Comparison of ENCODE assay signal across 27 cellular contexts in the genomic region with DNA sequence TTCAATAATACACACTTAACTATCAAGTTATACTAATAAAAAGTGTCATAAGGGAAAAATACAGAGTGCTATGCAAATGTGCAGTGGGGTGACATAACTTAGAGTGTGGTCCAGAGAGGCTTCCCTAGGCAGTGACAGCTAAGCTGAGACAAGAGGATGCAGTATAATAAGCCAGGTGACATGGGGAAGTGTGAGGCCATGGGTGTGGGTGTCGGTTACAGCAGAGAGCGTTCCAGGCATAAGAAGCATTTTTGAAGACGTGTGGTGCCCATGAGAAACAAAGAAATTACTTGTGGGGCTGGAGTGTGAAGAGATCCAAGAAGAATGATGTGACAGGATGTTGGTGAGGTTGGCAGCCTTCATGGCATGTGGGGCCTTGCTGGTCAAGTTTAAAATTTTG.
"Had no signal": no experiment of that assay in that cellular context is flagged by ENCODE, and none has a peak within 500 bp of the region (broad histone marks: within the 10 kb centered on the region; RNA-seq: fewer than 3 reads in every experiment).

No MANE protein-coding gene starts in this region.

- DNase-seq: activated CD8-positive, alpha-beta memory T cell treated with anti-CD3 and anti-CD28 coated beads for 24 hours; activated CD8-positive, alpha-beta memory T cell treated with anti-CD3 and anti-CD28 coated beads, Interleukin-2, amount 50 U/mL, for 4 hours; activated naive CD4-positive, alpha-beta T cell; activated naive CD8-positive, alpha-beta T cell treated with anti-CD3 and anti-CD28 coated beads for 36 hours; activated T-cell treated with anti-CD3 and anti-CD28 coated beads, Interleukin-2, amount 50 U/mL, for 24 hours; dorsolateral prefrontal cortex; effector memory CD8-positive, alpha-beta T cell; heart left ventricle; kidney; lower lobe of right lung; midbrain; nephron progenitor cell; occipital lobe; posterior cingulate gyrus; right lobe of liver; stimulated activated CD4-positive, alpha-beta T cell treated with anti-CD3 and anti-CD28 coated beads, Interleukin-1b, Interleukin-23, amount 100 ng/mL, for 48 hours; stimulated activated naive CD8-positive, alpha-beta T cell treated with anti-CD3 and anti-CD28 coated beads, Interleukin-15, amount 100 ng/mL, for 72 hours; T1000 had no signal

- H3K27me3 Mint-ChIP-seq: activated naive CD8-positive, alpha-beta T cell treated with anti-CD3 and anti-CD28 coated beads for 36 hours; activated T-cell treated with anti-CD3 and anti-CD28 coated beads, Interleukin-2, amount 50 U/mL, for 24 hours; central memory CD8-positive, alpha-beta T cell; effector memory CD8-positive, alpha-beta T cell had no signal

- H3K27ac ChIP-seq: esophagus muscularis mucosa, heart left ventricle, lower lobe of right lung, right lobe of liver, skin epidermis, tibial nerve had no signal

- H3K27me3 ChIP-seq: breast epithelium, dorsolateral prefrontal cortex, esophagus muscularis mucosa, heart left ventricle, right lobe of liver, tibial nerve had no signal

- ATAC-seq: effector memory CD8-positive, alpha-beta T cell; heart left ventricle; left lobe of liver; lower lobe of right lung; right lobe of liver; stimulated activated effector memory CD8-positive, alpha-beta T cell treated with anti-CD3 and anti-CD28 coated beads, Interleukin-12 subunit alpha, Interleukin-12 subunit beta, amount 100 ng/mL, for 72 hours; stimulated activated naive CD8-positive, alpha-beta T cell treated with anti-CD3 and anti-CD28 coated beads, Interleukin-15, amount 100 ng/mL, for 72 hours; WTC11 had no signal

- H3K36me3 ChIP-seq: breast epithelium, esophagus muscularis mucosa, heart left ventricle, lower lobe of right lung, right lobe of liver, tibial nerve had no signal

- H3K4me3 ChIP-seq: breast epithelium, dorsolateral prefrontal cortex, esophagus muscularis mucosa, heart left ventricle, lower lobe of right lung, right lobe of liver, skin epidermis, tibial nerve had no signal

- H3K9me3 ChIP-seq: breast epithelium, esophagus muscularis mucosa, heart left ventricle, lower lobe of right lung, right lobe of liver, tibial nerve had no signal

- H3K36me3 Mint-ChIP-seq: activated naive CD8-positive, alpha-beta T cell treated with anti-CD3 and anti-CD28 coated beads for 36 hours; stimulated activated effector memory CD8-positive, alpha-beta T cell treated with anti-CD3 and anti-CD28 coated beads, Interleukin-12 subunit alpha, Interleukin-12 subunit beta, amount 100 ng/mL, for 72 hours; WTC11 had no signal

- H3K9me3 Mint-ChIP-seq: activated naive CD8-positive, alpha-beta T cell treated with anti-CD3 and anti-CD28 coated beads for 36 hours; activated T-cell treated with anti-CD3 and anti-CD28 coated beads, Interleukin-2, amount 50 U/mL, for 24 hours; central memory CD8-positive, alpha-beta T cell; effector memory CD8-positive, alpha-beta T cell; nephron progenitor cell; stimulated activated effector memory CD8-positive, alpha-beta T cell treated with anti-CD3 and anti-CD28 coated beads, Interleukin-12 subunit alpha, Interleukin-12 subunit beta, amount 100 ng/mL, for 72 hours; WTC11 had no signal

- H3K27ac Mint-ChIP-seq: activated naive CD8-positive, alpha-beta T cell treated with anti-CD3 and anti-CD28 coated beads for 36 hours; activated T-cell treated with anti-CD3 and anti-CD28 coated beads, Interleukin-2, amount 50 U/mL, for 24 hours; activated T-helper 2 cell treated with anti-CD3 and anti-CD28 coated beads, Interferon-gamma antibody, Interleukin-2, Interleukin-4, amounts not matched to agents 10 μg/mL and 5 μg/mL and 100 μg/mL, durations not matched to agents 14 hours and 24 hours and 36 hours; effector memory CD8-positive, alpha-beta T cell; nephron progenitor cell; stimulated activated effector memory CD8-positive, alpha-beta T cell treated with anti-CD3 and anti-CD28 coated beads, Interleukin-12 subunit alpha, Interleukin-12 subunit beta, amount 100 ng/mL, for 72 hours; WTC11 had no signal

- H3K4me3 Mint-ChIP-seq: activated naive CD8-positive, alpha-beta T cell treated with anti-CD3 and anti-CD28 coated beads for 36 hours; activated T-cell treated with anti-CD3 and anti-CD28 coated beads, Interleukin-2, amount 50 U/mL, for 24 hours; central memory CD8-positive, alpha-beta T cell; effector memory CD8-positive, alpha-beta T cell; nephron progenitor cell; stimulated activated effector memory CD8-positive, alpha-beta T cell treated with anti-CD3 and anti-CD28 coated beads, Interleukin-12 subunit alpha, Interleukin-12 subunit beta, amount 100 ng/mL, for 72 hours; stimulated activated naive CD8-positive, alpha-beta T cell treated with anti-CD3 and anti-CD28 coated beads, Interleukin-15, amount 100 ng/mL, for 72 hours; WTC11 had no signal
